In the genomic region with DNA sequence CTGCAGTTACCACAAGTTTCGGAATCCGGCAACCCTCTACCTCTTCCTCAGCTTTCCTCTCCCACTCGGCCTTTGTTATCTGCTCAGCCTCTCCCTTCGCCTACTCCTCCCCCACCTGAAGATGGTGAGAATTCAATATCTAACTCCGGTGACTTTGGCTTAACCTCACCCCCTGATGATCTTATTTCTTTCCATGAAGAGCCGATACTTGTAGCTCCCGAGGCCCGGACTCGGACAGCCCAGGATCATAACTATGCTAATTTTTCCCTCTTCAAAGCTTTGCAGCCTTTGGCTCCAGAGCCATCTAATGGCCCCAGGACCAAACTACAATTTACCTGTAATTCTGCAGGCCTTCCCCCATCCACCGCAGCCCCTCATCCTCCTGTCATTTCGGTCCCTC, we compare ENCODE assay signal across 9 cellular contexts. TPM values are rescaled to one million over a fixed set of nuclear protein-coding genes. Genes with fewer than 3 reads are reported as not detected.
DNase-seq lines count a peak whose midpoint lies in the region; ATAC-seq and TF ChIP-seq lines count a peak whose summit lies in the region.
"Had no signal": no experiment of that assay in that cellular context is flagged by ENCODE, and none has a peak within 500 bp of the region (broad histone marks: within the 10 kb centered on the region; RNA-seq: fewer than 3 reads in every experiment).

No MANE protein-coding gene starts in this region.

- H3K36me3 ChIP-seq in psoas muscle (ENCODE audit: insufficient read depth in 1 of 2, low read depth in 1 of 2), result no peaks in the 10 kb centered on the region

- H3K9me3 ChIP-seq in psoas muscle, result peaks cover 7% of the 10 kb centered on the region

- intact Hi-C loops in psoas muscle (cut with DNase I), result loop anchor here (5.0 to 10.0 kb wide), 3 partner anchors 136 to 229 kb away; no protein-coding TSS in a partner anchor

- ATAC-seq in psoas muscle (peak; percentile 67 to 87 (median 81)), GM19023 (IDR thresholded peaks at IDR 0.05; ENCODE audit: unreplicated experiment) (no peak), HG02840 (IDR thresholded peaks at IDR 0.05; ENCODE audit: low FRiP score, unreplicated experiment) (no peak)

- H3K27ac ChIP-seq in psoas muscle, result no peak overlapping the region

- no peaks in the 10 kb centered on the region for H3K27me3 ChIP-seq in psoas muscle (ENCODE audit: insufficient read depth in 3 of 3, low read length in 2 of 3)

- TF ChIP-seq CTCF in GM13977 (IDR thresholded peaks at IDR 0.05; ENCODE audit: extremely low read depth, insufficient read depth, missing control alignments), result peak; percentile 31
- peak; percentile 24 for TF ChIP-seq CTCF in glutamatergic neuron (IDR thresholded peaks at IDR 0.05; ENCODE audit: partially characterized antibody, unreplicated experiment)
- peak; percentile 51 for TF ChIP-seq CTCF in psoas muscle (IDR thresholded peaks at IDR 0.05)

- H3K4me3 ChIP-seq in psoas muscle, result peak overlapping the region; percentile 25

- H3K27ac Mint-ChIP-seq in glutamatergic neuron (ENCODE audit: unreplicated experiment), result no peak overlapping the region
- H3K27ac Mint-ChIP-seq: memory B cell had no signal

- 38 to 52% (median 39%) methylated on average over 11 of the region's 11 CpGs for WGBS in psoas muscle, 3 donors

- peaks cover 2% of the 10 kb centered on the region for H3K4me1 Mint-ChIP-seq in glutamatergic neuron (ENCODE audit: low read depth, unreplicated experiment)
- H3K4me1 Mint-ChIP-seq: memory B cell had no signal

- peaks cover 5% of the 10 kb centered on the region for H3K36me3 Mint-ChIP-seq in glutamatergic neuron (ENCODE audit: unreplicated experiment)
- H3K36me3 Mint-ChIP-seq: memory B cell had no signal

- peaks cover 7% of the 10 kb centered on the region for H3K9me3 Mint-ChIP-seq in glutamatergic neuron (ENCODE audit: unreplicated experiment)

- in situ Hi-C loops in GM13977 (cut with MboI; ENCODE audit: low pct_unique_long_range_greater_than_20kb, low sequenced_read_pairs, unreplicated experiment), result no loop called here

- DNase-seq in GM13977 (ENCODE audit: low spot score) (no peak), RKO (ENCODE audit: low spot score) (peak; percentile 50), glutamatergic neuron (peak; percentile 22), psoas muscle (peak in 1 of 2 donors; percentile 22)
- no peak for DNase-seq in effector CD8-positive, alpha-beta T cell (lab: John Stamatoyannopoulos, UW)
- no peak for DNase-seq in stimulated activated CD4-positive, alpha-beta T cell treated with anti-CD3 and anti-CD28 coated beads, Interleukin-4, amount 100 ng/mL, for 4 hours

- peaks cover 3% of the 10 kb centered on the region for H3K27me3 Mint-ChIP-seq in glutamatergic neuron (ENCODE audit: unreplicated experiment)

- H3K4me3 Mint-ChIP-seq in glutamatergic neuron (ENCODE audit: unreplicated experiment), result peak overlapping the region; percentile 14
- H3K4me3 Mint-ChIP-seq: memory B cell had no signal

- H3K4me1 ChIP-seq in psoas muscle, result no peaks in the 10 kb centered on the region

RNA-seq across cellular contexts. Expression of gene MGST2, which starts 32.0 kb away (rescaled TPM):
- total RNA-seq in glutamatergic neuron (ENCODE audit: unreplicated experiment) (6.9 TPM), psoas muscle (10 to 100 TPM; 18.2 to 56.2 (median 50.4) TPM)
- polyA plus RNA-seq in psoas muscle, result 10 to 100 TPM; 25.6 to 47.0 (median 32.7) TPM

Comparison
In these comparisons a context has a peak if more than half of its experiments do, and no peak if none do; other contexts are left out.
1. DNase-seq: peak in RKO (single experiment) and glutamatergic neuron (single experiment); none in GM13977 (single experiment), effector CD8-positive, alpha-beta T cell (single experiment) and stimulated activated CD4-positive, alpha-beta T cell treated with anti-CD3 and anti-CD28 coated beads, Interleukin-4, amount 100 ng/mL, for 4 hours (0 of 2).
2. ATAC-seq: peak in psoas muscle (4 of 4); none in GM19023 (single experiment) and HG02840 (single experiment).
3. Peak in every context shown above with its lines, with median percentiles within 50 percentile points of each other: CTCF ChIP-seq.